Comparison of ENCODE assay signal across 18 cellular contexts in genomic region chr13:27921961-27922910, GRCh38. TPM values are rescaled to one million over a fixed set of nuclear protein-coding genes. Genes with fewer than 3 reads are reported as not detected.
DNase-seq lines count a peak whose midpoint lies in the region; ATAC-seq and TF ChIP-seq lines count a peak whose summit lies in the region.
"Had no signal": no experiment of that assay in that cellular context is flagged by ENCODE, and none has a peak within 500 bp of the region (broad histone marks: within the 10 kb centered on the region; RNA-seq: fewer than 3 reads in every experiment).

No MANE protein-coding gene starts in this region.

- H3K4me1 ChIP-seq in mucosa of stomach (ENCODE audit: control insufficient read depth, insufficient read depth, low read length) (peaks cover 22% of the 10 kb centered on the region), suprapubic skin (peaks cover 66% of the 10 kb centered on the region)

- 8% methylated on average over 11 of the region's 41 CpGs for WGBS in suprapubic skin

- H3K27me3 ChIP-seq in mucosa of stomach (ENCODE audit: control insufficient read depth, insufficient read depth, low read length) (peaks cover 45% of the 10 kb centered on the region), suprapubic skin (peaks cover 100% of the 10 kb centered on the region)

- no peak for ATAC-seq in activated T-cell treated with anti-CD3 and anti-CD28 coated beads, Interleukin-2, amount 50 U/mL, for 72 hours (replicated peaks in 1 of 2)
- ATAC-seq in activated T-cell treated with anti-CD3 and anti-CD28 coated beads, Interleukin-2, amount 50 U/mL, for 4 hours, result no peak
- no peak for ATAC-seq in T-helper 17 cell
- no peak for ATAC-seq in GM19023 (IDR thresholded peaks at IDR 0.05; ENCODE audit: unreplicated experiment)
- ATAC-seq: gastrocnemius medialis had no signal

- TF ChIP-seq POLR2A in suprapubic skin (IDR thresholded peaks at IDR 0.05), result no peak

- no peak for TF ChIP-seq CTCF in suprapubic skin (IDR thresholded peaks at IDR 0.05)

- H3K36me3 Mint-ChIP-seq in activated T-cell treated with anti-CD3 and anti-CD28 coated beads, Interleukin-2, amount 50 U/mL, for 72 hours (ENCODE audit: insufficient read depth in 2 of 2), result peaks cover 0 to 1% of the 10 kb centered on the region in 2 donors
- H3K36me3 Mint-ChIP-seq in activated T-cell treated with anti-CD3 and anti-CD28 coated beads, Interleukin-2, amount 50 U/mL, for 4 hours (ENCODE audit: insufficient read depth), result no peaks in the 10 kb centered on the region
- H3K36me3 Mint-ChIP-seq in T-helper 17 cell (ENCODE audit: low read depth), result peaks cover 3% of the 10 kb centered on the region

- peak overlapping the region; percentile 94 for H3K4me3 ChIP-seq in mucosa of stomach (ENCODE audit: low read length)
- peak overlapping the region; percentile 51 for H3K4me3 ChIP-seq in suprapubic skin

- H3K4me3 Mint-ChIP-seq in activated T-cell treated with anti-CD3 and anti-CD28 coated beads, Interleukin-2, amount 50 U/mL, for 72 hours, result peak overlapping the region; percentile 73 to 89
- H3K4me3 Mint-ChIP-seq in activated T-cell treated with anti-CD3 and anti-CD28 coated beads, Interleukin-2, amount 50 U/mL, for 4 hours, result no peak overlapping the region
- H3K4me3 Mint-ChIP-seq in T-helper 17 cell, result peak overlapping the region; percentile 91
- H3K4me3 Mint-ChIP-seq: HFFc6 had no signal

- peaks cover 56% of the 10 kb centered on the region for H3K4me1 Mint-ChIP-seq in activated T-cell treated with anti-CD3 and anti-CD28 coated beads, Interleukin-2, amount 50 U/mL, for 72 hours (ENCODE audit: low read depth)
- peaks cover 33% of the 10 kb centered on the region for H3K4me1 Mint-ChIP-seq in activated T-cell treated with anti-CD3 and anti-CD28 coated beads, Interleukin-2, amount 50 U/mL, for 4 hours (ENCODE audit: low read depth)
- H3K4me1 Mint-ChIP-seq in T-helper 17 cell, result peaks cover 36% of the 10 kb centered on the region

- H3K36me3 ChIP-seq in mucosa of stomach (ENCODE audit: control insufficient read depth, insufficient read depth, low read length) (no peaks in the 10 kb centered on the region), suprapubic skin (no peaks in the 10 kb centered on the region)
- H3K36me3 ChIP-seq: gastrocnemius medialis, Peyer's patch, upper lobe of right lung had no signal

- H3K9ac ChIP-seq in mucosa of stomach (ENCODE audit: low read length), result peak overlapping the region; percentile 97

- no peaks in the 10 kb centered on the region for H3K9me3 Mint-ChIP-seq in activated T-cell treated with anti-CD3 and anti-CD28 coated beads, Interleukin-2, amount 50 U/mL, for 72 hours
- no peaks in the 10 kb centered on the region for H3K9me3 Mint-ChIP-seq in activated T-cell treated with anti-CD3 and anti-CD28 coated beads, Interleukin-2, amount 50 U/mL, for 4 hours
- H3K9me3 Mint-ChIP-seq: activated B cell treated with CpG ODN at 0.5 μM for 24 hours, HFFc6 had no signal

- peaks cover 85% of the 10 kb centered on the region for H3K27me3 Mint-ChIP-seq in activated T-cell treated with anti-CD3 and anti-CD28 coated beads, Interleukin-2, amount 50 U/mL, for 72 hours (ENCODE audit: low read depth)
- H3K27me3 Mint-ChIP-seq in activated T-cell treated with anti-CD3 and anti-CD28 coated beads, Interleukin-2, amount 50 U/mL, for 4 hours (ENCODE audit: low read depth), result peaks cover 81% of the 10 kb centered on the region
- H3K27me3 Mint-ChIP-seq in T-helper 17 cell, result peaks cover 83% of the 10 kb centered on the region

- no peaks in the 10 kb centered on the region for H3K9me3 ChIP-seq in T-helper 17 cell (ENCODE audit: control insufficient read depth, low read length, poor library complexity, severe bottlenecking)
- H3K9me3 ChIP-seq in mucosa of stomach (ENCODE audit: control insufficient read depth, low read length), result no peaks in the 10 kb centered on the region
- no peaks in the 10 kb centered on the region for H3K9me3 ChIP-seq in suprapubic skin
- H3K9me3 ChIP-seq: gastrocnemius medialis, upper lobe of right lung had no signal

- no peak overlapping the region for H3K27ac Mint-ChIP-seq in activated T-cell treated with anti-CD3 and anti-CD28 coated beads, Interleukin-2, amount 50 U/mL, for 72 hours
- H3K27ac Mint-ChIP-seq in T-helper 17 cell, result peak overlapping the region; percentile 66
- H3K27ac Mint-ChIP-seq: activated B cell treated with CpG ODN at 0.5 μM for 24 hours, HFFc6 had no signal

- no peak for TF ChIP-seq EP300 in suprapubic skin (IDR thresholded peaks at IDR 0.05)

- H3K27ac ChIP-seq in suprapubic skin, result no peak overlapping the region
- H3K27ac ChIP-seq: gastrocnemius medialis, Peyer's patch, upper lobe of right lung had no signal

- peak; percentile 3 to 15 for DNase-seq in activated T-cell treated with anti-CD3 and anti-CD28 coated beads, Interleukin-2, amount 50 U/mL, for 72 hours
- no peak for DNase-seq in activated T-cell treated with anti-CD3 and anti-CD28 coated beads, Interleukin-2, amount 50 U/mL, for 4 hours
- DNase-seq in T-helper 17 cell (no peak), suprapubic skin (ENCODE audit: low spot score in 2 of 2) (no peak), NCI-H446 treated with DMSO at 0.1 percent for 48 hours (lab: John Stamatoyannopoulos, UW) (no peak), putamen (ENCODE audit: low spot score) (no peak)
- DNase-seq: activated B cell treated with CpG ODN at 0.5 μM for 24 hours, cerebellar nuclear complex, gastrocnemius medialis, HFFc6, MV-4-11, nucleus accumbens, Peyer's patch, upper lobe of right lung had no signal

RNA-seq across cellular contexts. Expression of gene PDX1, which starts 2.4 kb away (rescaled TPM):
- total RNA-seq in activated T-cell treated with anti-CD3 and anti-CD28 coated beads, Interleukin-2, amount 50 U/mL, for 72 hours, result not detected
- total RNA-seq in activated T-cell treated with anti-CD3 and anti-CD28 coated beads, Interleukin-2, amount 50 U/mL, for 4 hours, result not detected
- not detected for total RNA-seq in T-helper 17 cell
- total RNA-seq in suprapubic skin, result not detected
- total RNA-seq: activated B cell treated with CpG ODN at 0.5 μM for 24 hours, gastrocnemius medialis, HFFc6, lung microvascular endothelial cell, Peyer's patch, skeletal muscle tissue, upper lobe of right lung had no signal

RNA-seq across cellular contexts. Expression of gene CDX2, which starts 46.9 kb away (rescaled TPM):
- total RNA-seq in activated T-cell treated with anti-CD3 and anti-CD28 coated beads, Interleukin-2, amount 50 U/mL, for 72 hours, result not detected
- total RNA-seq in activated T-cell treated with anti-CD3 and anti-CD28 coated beads, Interleukin-2, amount 50 U/mL, for 4 hours, result under 1 TPM in 2 of 3 donors, not detected in 1; 0.11 to 0.43 TPM
- total RNA-seq in T-helper 17 cell (not detected), suprapubic skin (not detected)
- total RNA-seq: activated B cell treated with CpG ODN at 0.5 μM for 24 hours, HFFc6, lung microvascular endothelial cell, skeletal muscle tissue, upper lobe of right lung had no signal

Comparison
In these comparisons a context has a peak if more than half of its experiments do, and no peak if none do; other contexts are left out.
1. DNase-seq: peak in activated T-cell treated with anti-CD3 and anti-CD28 coated beads, Interleukin-2, amount 50 U/mL, for 72 hours (2 of 2); none in activated T-cell treated with anti-CD3 and anti-CD28 coated beads, Interleukin-2, amount 50 U/mL, for 4 hours (single experiment), T-helper 17 cell (0 of 3), suprapubic skin (0 of 2), NCI-H446 treated with DMSO at 0.1 percent for 48 hours (single experiment) and putamen (single experiment).